ENCODE assay signal across 15 cellular contexts in the genomic region with DNA sequence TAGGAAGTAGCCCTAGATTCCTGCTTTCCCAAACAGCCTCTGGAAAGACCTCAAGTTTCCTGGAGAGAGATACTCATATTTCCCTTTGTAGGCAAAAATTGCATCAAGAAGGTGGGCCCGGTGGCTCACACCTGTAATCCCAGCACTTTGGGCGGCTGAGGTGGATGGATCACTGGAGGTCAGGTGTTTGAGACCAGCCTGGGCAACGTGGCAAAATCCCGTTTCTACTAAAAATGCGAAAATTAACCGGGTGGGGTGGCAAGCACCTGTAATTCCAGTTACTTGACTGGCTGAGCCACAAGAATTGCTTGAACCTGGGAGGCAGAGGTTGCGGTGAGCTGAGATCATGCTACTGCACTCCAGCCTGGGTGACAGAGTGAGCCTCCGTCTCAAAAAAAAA. TPM values are rescaled to one million over a fixed set of nuclear protein-coding genes. Genes with fewer than 3 reads are reported as not detected.
DNase-seq lines count a peak whose midpoint lies in the region; TF ChIP-seq lines count a peak whose summit lies in the region.
"Not testable (repeated sequence)": the region's sequence is repeated elsewhere in the genome, so short reads cannot be mapped to it uniquely, and the experiment has no call there.
"Had no signal": no experiment of that assay in that cellular context is flagged by ENCODE, and none has a peak within 500 bp of the region (broad histone marks: within the 10 kb centered on the region; RNA-seq: fewer than 3 reads in every experiment).

No MANE protein-coding gene starts in this region.

- peaks cover 36% of the 10 kb centered on the region for H3K36me3 Mint-ChIP-seq in activated CD4-positive, alpha-beta T cell treated with anti-CD3 and anti-CD28 coated beads, Interleukin-2, amount 10 ng/mL, durations not matched to agents 7 days and 5 days (ENCODE audit: low read depth)
- H3K36me3 Mint-ChIP-seq in activated naive CD4-positive, alpha-beta T cell treated with anti-CD3 and anti-CD28 coated beads, Interleukin-2, amount 50 U/mL, for 24 hours = not testable (repeated sequence)

- peaks cover 65% of the 10 kb centered on the region for H3K4me1 Mint-ChIP-seq in activated CD4-positive, alpha-beta T cell treated with anti-CD3 and anti-CD28 coated beads, Interleukin-2, amount 10 ng/mL, durations not matched to agents 7 days and 5 days
- peaks cover 53% of the 10 kb centered on the region for H3K4me1 Mint-ChIP-seq in activated naive CD4-positive, alpha-beta T cell treated with anti-CD3 and anti-CD28 coated beads, Interleukin-2, amount 50 U/mL, for 24 hours

- BruUV-seq in PC-9 (replicated peaks; lab: Mats Ljungman, UMichigan) = not testable (repeated sequence)

- POLR2A ChIA-PET in PC-9 (lab: Charles Lee; ENCODE audit: unreplicated experiment); activated CD4-positive, alpha-beta T cell treated with anti-CD3 and anti-CD28 coated beads, Interleukin-2, amount 10 ng/mL, durations not matched to agents 7 days and 5 days (lab: Charles Lee): not testable (repeated sequence)

- peak overlapping the region; percentile 91 for H3K27ac Mint-ChIP-seq in activated CD4-positive, alpha-beta T cell treated with anti-CD3 and anti-CD28 coated beads, Interleukin-2, amount 10 ng/mL, durations not matched to agents 7 days and 5 days
- H3K27ac Mint-ChIP-seq in activated naive CD4-positive, alpha-beta T cell treated with anti-CD3 and anti-CD28 coated beads, Interleukin-2, amount 50 U/mL, for 24 hours = not testable (repeated sequence)

- H3K9me2 ChIP-seq in PC-9 (ENCODE audit: insufficient read depth) = not testable (repeated sequence)

- H3K4me3 ChIP-seq in BLaER1 treated with 17β-estradiol and CSF1 and Interleukin-3, amounts not matched to agents 10 nM and 100 nM = peak overlapping the region in 4 of 10 experiments; percentile 79 to 91 (median 83); a peak in 6 of 20 replicates
- H3K4me3 ChIP-seq in PC-9 = not testable (repeated sequence)

- H3K36me3 ChIP-seq in BLaER1 treated with 17β-estradiol and CSF1 and Interleukin-3, amounts not matched to agents 10 nM and 100 nM = peaks cover 38 to 60% (median 47%) of the 10 kb centered on the region in 11 experiments
- H3K36me3 ChIP-seq in PC-9 (ENCODE audit: low read depth) = not testable (repeated sequence)

- not testable (repeated sequence) for TF ChIP-seq CTCF in PC-9 (conservative IDR thresholded peaks at IDR 0.05)

- not testable (repeated sequence) for H3K79me2 ChIP-seq in PC-9 (ENCODE audit: low read depth)

- not testable (repeated sequence) for H3K27me3 ChIP-seq in BLaER1 treated with 17β-estradiol and CSF1 and Interleukin-3, amounts not matched to agents 10 nM and 100 nM; PC-9 (ENCODE audit: insufficient read depth, low read depth)

- not testable (repeated sequence) for H2AFZ ChIP-seq in PC-9

- not testable (repeated sequence) for H3K27me3 Mint-ChIP-seq in activated CD4-positive, alpha-beta T cell treated with anti-CD3 and anti-CD28 coated beads, Interleukin-2, amount 10 ng/mL, durations not matched to agents 7 days and 5 days; activated naive CD4-positive, alpha-beta T cell treated with anti-CD3 and anti-CD28 coated beads, Interleukin-2, amount 50 U/mL, for 24 hours

- H3K9ac ChIP-seq in BLaER1 treated with 17β-estradiol and CSF1 and Interleukin-3, amounts not matched to agents 10 nM and 100 nM = peak overlapping the region in 8 of 11 experiments; percentile 3 to 90 (median 54); a peak in 10 of 22 replicates

- peaks cover 60 to 93% (median 80%) of the 10 kb centered on the region in 10 experiments for H3K4me1 ChIP-seq in BLaER1 treated with 17β-estradiol and CSF1 and Interleukin-3, amounts not matched to agents 10 nM and 100 nM
- H3K4me1 ChIP-seq in PC-9 (replicated peaks; ENCODE audit: insufficient read depth) = peaks cover 19% of the 10 kb centered on the region

- peaks cover 53 to 69% (median 65%) of the 10 kb centered on the region in 11 experiments for H4K20me1 ChIP-seq in BLaER1 treated with 17β-estradiol and CSF1 and Interleukin-3, amounts not matched to agents 10 nM and 100 nM
- H4K20me1 ChIP-seq in PC-9 (ENCODE audit: insufficient read depth) = peaks cover 29% of the 10 kb centered on the region

- not testable (repeated sequence) for H3K4me3 Mint-ChIP-seq in activated CD4-positive, alpha-beta T cell treated with anti-CD3 and anti-CD28 coated beads, Interleukin-2, amount 10 ng/mL, durations not matched to agents 7 days and 5 days
- peak overlapping the region; percentile 6 for H3K4me3 Mint-ChIP-seq in activated naive CD4-positive, alpha-beta T cell treated with anti-CD3 and anti-CD28 coated beads, Interleukin-2, amount 50 U/mL, for 24 hours

- intact Hi-C loops in PC-9 (cut with micrococcal nuclease; ENCODE audit: unreplicated experiment) = loop anchor here (5.0 kb wide), 2 partner anchors 187 to 242 kb away; a partner anchor contains a TSS
- intact Hi-C loops in posterior vena cava (cut with DNase I) = not testable (repeated sequence)

- peak overlapping the region in 8 of 11 experiments; percentile 8 to 90 (median 46); a peak in 11 of 22 replicates for H3K27ac ChIP-seq in BLaER1 treated with 17β-estradiol and CSF1 and Interleukin-3, amounts not matched to agents 10 nM and 100 nM
- H3K27ac ChIP-seq in PC-9 (0 out of 2 replicates have a peak overlapping the region, but pooled peaks have one; percentile 1), epithelial cell of prostate (peak overlapping the region; percentile 59)

- H3K9me3 Mint-ChIP-seq in activated CD4-positive, alpha-beta T cell treated with anti-CD3 and anti-CD28 coated beads, Interleukin-2, amount 10 ng/mL, durations not matched to agents 7 days and 5 days; activated naive CD4-positive, alpha-beta T cell treated with anti-CD3 and anti-CD28 coated beads, Interleukin-2, amount 50 U/mL, for 24 hours: not testable (repeated sequence)

- H3K9me3 ChIP-seq in BLaER1 treated with 17β-estradiol and CSF1 and Interleukin-3, amounts not matched to agents 10 nM and 100 nM (replicated peaks in 1 of 11); PC-9 (ENCODE audit: insufficient read depth, low read depth): not testable (repeated sequence)

- CTCF ChIA-PET in PC-9 (lab: Charles Lee) = not testable (repeated sequence)
- CTCF ChIA-PET in activated CD4-positive, alpha-beta T cell treated with anti-CD3 and anti-CD28 coated beads, Interleukin-2, amount 10 ng/mL, durations not matched to agents 7 days and 5 days (lab: Charles Lee) = interaction anchor here (0.8 to 1.5 kb wide), 5 partner anchors 16 to 243 kb away, joined by 3 to 8 read pairs (median 3); a partner anchor contains a TSS

- not testable (repeated sequence) for DNase-seq in PC-9; activated CD4-positive, alpha-beta T cell treated with anti-CD3 and anti-CD28 coated beads, Interleukin-2, amount 10 ng/mL, durations not matched to agents 7 days and 5 days; epithelial cell of prostate (ENCODE audit: low read depth, low spot score)
- DNase-seq in posterior vena cava (ENCODE audit: low spot score) = peak; percentile 77

- peak overlapping the region; percentile 92 to 99 (median 96) for H3K4me2 ChIP-seq in BLaER1 treated with 17β-estradiol and CSF1 and Interleukin-3, amounts not matched to agents 10 nM and 100 nM
- not testable (repeated sequence) for H3K4me2 ChIP-seq in PC-9

- peaks cover 76% of the 10 kb centered on the region for H3F3A ChIP-seq in PC-9 (ENCODE audit: insufficient read depth, low read depth)

RNA-seq across cellular contexts. Expression of a gene that starts 2.4 kb away (rescaled TPM):
- total RNA-seq in PC-9 (2021) (72.9 and 107 TPM in 2 replicates), posterior vena cava (10 to 100 TPM; 13.0 to 23.9 TPM)
- total RNA-seq in activated CD4-positive, alpha-beta T cell treated with anti-CD3 and anti-CD28 coated beads, Interleukin-2, amount 10 ng/mL, durations not matched to agents 7 days and 5 days = 10 to 100 TPM; 66.8 to 68.0 TPM
- total RNA-seq: A172 had no signal

RNA-seq across cellular contexts. Expression of a gene that starts 13.8 kb away (rescaled TPM):
- total RNA-seq in PC-9 (2021) (0.09 TPM in 1 of 2 replicates, not detected in the other), posterior vena cava (under 1 TPM; 0.05 to 0.10 TPM)
- total RNA-seq in activated CD4-positive, alpha-beta T cell treated with anti-CD3 and anti-CD28 coated beads, Interleukin-2, amount 10 ng/mL, durations not matched to agents 7 days and 5 days = not detected
- total RNA-seq: G401, osteocyte, renal cortical epithelial cell had no signal

RNA-seq across cellular contexts. Expression of a gene that starts 16.8 kb away (rescaled TPM):
- total RNA-seq in PC-9 (2021) (not detected in 2 replicates), posterior vena cava (not detected)
- total RNA-seq in activated CD4-positive, alpha-beta T cell treated with anti-CD3 and anti-CD28 coated beads, Interleukin-2, amount 10 ng/mL, durations not matched to agents 7 days and 5 days = not detected
- total RNA-seq: A172, G401, left ventricle myocardium inferior, mesenteric fat pad, myocyte, osteocyte, renal cortical epithelial cell, Right ventricle myocardium inferior, skeletal muscle tissue had no signal

RNA-seq across cellular contexts. Expression of a gene that starts 20.2 kb away (rescaled TPM):
- total RNA-seq in PC-9 (2021) (429 and 637 TPM in 2 replicates), posterior vena cava (100 to 1,000 TPM; 168 to 208 TPM)
- 100 to 1,000 TPM; 552 to 581 TPM for total RNA-seq in activated CD4-positive, alpha-beta T cell treated with anti-CD3 and anti-CD28 coated beads, Interleukin-2, amount 10 ng/mL, durations not matched to agents 7 days and 5 days

RNA-seq across cellular contexts. Expression of a gene that starts 50.2 kb away (rescaled TPM):
- total RNA-seq in PC-9 (2021) (4.1 and 6.8 TPM in 2 replicates), posterior vena cava (1 to 10 TPM; 2.9 to 5.2 TPM)
- 1 to 10 TPM in 1 of 2 experiments, under 1 TPM in 1; 0.89 to 1.7 TPM for total RNA-seq in activated CD4-positive, alpha-beta T cell treated with anti-CD3 and anti-CD28 coated beads, Interleukin-2, amount 10 ng/mL, durations not matched to agents 7 days and 5 days
- total RNA-seq: G401 had no signal

Comparison
In these comparisons a context has a peak if more than half of its experiments do, and no peak if none do; other contexts are left out.
1. H3K27ac ChIP-seq: peak in every context shown above with its lines; median percentile 59 in epithelial cell of prostate; 46 in BLaER1 treated with 17β-estradiol and CSF1 and Interleukin-3, amounts not matched to agents 10 nM and 100 nM; 1 in PC-9.